ENCODE assay signal across 1 cellular context in genomic region chr6:43284986-43285385, GRCh38.
TF ChIP-seq lines count a peak whose summit lies in the region.

No MANE protein-coding gene starts in this region.

TF ChIP-seq in A549, 52 proteins besides CTCF, POLR2A, EP300 and RAD21:
- TF ChIP-seq SMC3 (IDR thresholded peaks at IDR 0.05) = no peak
- no peak for TF ChIP-seq ZNF302 (CRISPR knock-in tag; IDR thresholded peaks at IDR 0.05)
- TF ChIP-seq FOSL2 (IDR thresholded peaks at IDR 0.05) = no peak
- no peak for TF ChIP-seq FOSL2 (CRISPR knock-in tag; IDR thresholded peaks at IDR 0.05)
- no peak for TF ChIP-seq REST (IDR thresholded peaks at IDR 0.05)
- no peak for TF ChIP-seq MAZ (IDR thresholded peaks at IDR 0.05; ENCODE audit: borderline replicate concordance, low read depth, low read length)
- TF ChIP-seq, protein P1, sequence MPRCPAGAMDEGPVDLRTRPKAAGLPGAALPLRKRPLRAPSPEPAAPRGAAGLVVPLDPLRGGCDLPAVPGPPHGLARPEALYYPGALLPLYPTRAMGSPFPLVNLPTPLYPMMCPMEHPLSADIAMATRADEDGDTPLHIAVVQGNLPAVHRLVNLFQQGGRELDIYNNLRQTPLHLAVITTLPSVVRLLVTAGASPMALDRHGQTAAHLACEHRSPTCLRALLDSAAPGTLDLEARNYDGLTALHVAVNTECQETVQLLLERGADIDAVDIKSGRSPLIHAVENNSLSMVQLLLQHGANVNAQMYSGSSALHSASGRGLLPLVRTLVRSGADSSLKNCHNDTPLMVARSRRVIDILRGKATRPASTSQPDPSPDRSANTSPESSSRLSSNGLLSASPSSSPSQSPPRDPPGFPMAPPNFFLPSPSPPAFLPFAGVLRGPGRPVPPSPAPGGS (IDR thresholded peaks at IDR 0.05) = no peak
- TF ChIP-seq, protein P2, sequence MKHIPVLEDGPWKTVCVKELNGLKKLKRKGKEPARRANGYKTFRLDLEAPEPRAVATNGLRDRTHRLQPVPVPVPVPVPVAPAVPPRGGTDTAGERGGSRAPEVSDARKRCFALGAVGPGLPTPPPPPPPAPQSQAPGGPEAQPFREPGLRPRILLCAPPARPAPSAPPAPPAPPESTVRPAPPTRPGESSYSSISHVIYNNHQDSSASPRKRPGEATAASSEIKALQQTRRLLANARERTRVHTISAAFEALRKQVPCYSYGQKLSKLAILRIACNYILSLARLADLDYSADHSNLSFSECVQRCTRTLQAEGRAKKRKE (CRISPR knock-in tag; IDR thresholded peaks at IDR 0.05; ENCODE audit: low read depth) = no peak
